1 cellular context compared by ENCODE assay signal in the genomic region with DNA sequence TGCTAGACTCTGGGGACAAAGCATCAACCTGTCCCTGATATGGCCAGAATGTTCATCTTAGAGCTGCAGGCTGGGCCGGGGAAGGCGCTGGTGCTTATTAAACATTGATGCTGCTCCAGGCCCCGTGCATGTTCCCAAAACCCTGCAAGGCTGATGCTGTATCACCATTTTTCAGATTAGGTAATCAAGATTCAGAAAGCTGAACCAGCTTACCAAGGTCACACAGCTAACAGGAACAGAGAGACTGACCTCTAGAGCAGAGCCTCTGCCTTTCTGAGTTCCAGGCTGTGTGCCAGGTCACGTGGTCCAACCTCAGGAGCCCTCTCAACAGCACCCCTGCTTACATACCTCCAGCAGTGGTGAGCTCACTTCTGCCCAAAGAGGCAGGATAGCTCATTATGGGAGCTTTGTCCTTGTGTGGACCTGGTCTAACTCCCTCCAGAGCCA.
TF ChIP-seq lines count a peak whose summit lies in the region.

No MANE protein-coding gene starts in this region.

TF ChIP-seq in K562, 482 proteins besides CTCF, POLR2A, EP300 and RAD21 (continued from another document):
- TF ChIP-seq MCM5 (IDR thresholded peaks at IDR 0.05; ENCODE audit: low read depth) (no peak), TBP (optimal IDR thresholded peaks at IDR 0.05; ENCODE audit: low read depth, low read length) (no peak), ZNF551 (CRISPR knock-in tag; IDR thresholded peaks at IDR 0.05) (no peak), ZFP30 (CRISPR knock-in tag; IDR thresholded peaks at IDR 0.05; ENCODE audit: borderline replicate concordance) (no peak), ESRRA (IDR thresholded peaks at IDR 0.05; ENCODE audit: borderline replicate concordance, low read depth) (peak; percentile 67), STAG1 (CRISPR knock-in tag; IDR thresholded peaks at IDR 0.05; ENCODE audit: borderline replicate concordance) (no peak), E2F3 (CRISPR knock-in tag; IDR thresholded peaks at IDR 0.05) (no peak), ZNF695 (CRISPR knock-in tag; IDR thresholded peaks at IDR 0.05) (no peak), POLR2G (IDR thresholded peaks at IDR 0.05; ENCODE audit: low read depth, low read length) (no peak), RCOR1 (IDR thresholded peaks at IDR 0.05; ENCODE audit: borderline replicate concordance in 1 of 2, low read depth in 2 of 2, low read length in 2 of 2) (0 out of 4 replicates have a peak, but pooled peaks of 1 of the 2 experiments have one; percentile 8), MTA2 (IDR thresholded peaks at IDR 0.05; ENCODE audit: low read depth) (no peak), BDP1 (IDR thresholded peaks at IDR 0.05; ENCODE audit: insufficient read depth, insufficient read length) (no peak), ZNF445 (CRISPR knock-in tag; IDR thresholded peaks at IDR 0.05; ENCODE audit: low read depth) (no peak), ZZZ3 (IDR thresholded peaks at IDR 0.05) (no peak), RFX7 (CRISPR knock-in tag; IDR thresholded peaks at IDR 0.05) (no peak), HLTF (IDR thresholded peaks at IDR 0.05) (no peak), KLF13 (tag; IDR thresholded peaks at IDR 0.05; ENCODE audit: borderline replicate concordance, low read depth) (no peak), TAF15 (IDR thresholded peaks at IDR 0.05; ENCODE audit: low read depth, low read length) (no peak), NRF1 (conservative IDR thresholded peaks at IDR 0.05 in 1 of 2, IDR thresholded peaks at IDR 0.05 in 1 of 2) (no peak), ZNF431 (CRISPR knock-in tag; IDR thresholded peaks at IDR 0.05) (no peak), RBM22 (IDR thresholded peaks at IDR 0.05; ENCODE audit: low read depth, low read length, poor library complexity, severe bottlenecking) (no peak), KDM2B (CRISPR knock-in tag; IDR thresholded peaks at IDR 0.05) (no peak), MCM7 (IDR thresholded peaks at IDR 0.05) (no peak), BHLHE40 (IDR thresholded peaks at IDR 0.05; ENCODE audit: low read length) (no peak), PPARD (CRISPR knock-in tag; IDR thresholded peaks at IDR 0.05) (no peak), ZNF23 (CRISPR knock-in tag; IDR thresholded peaks at IDR 0.05) (no peak), SMARCC2 (IDR thresholded peaks at IDR 0.05; ENCODE audit: low read depth) (no peak), DDX20 (tag; IDR thresholded peaks at IDR 0.05; ENCODE audit: low read depth) (no peak), SRF (CRISPR knock-in tag; IDR thresholded peaks at IDR 0.05) (no peak), HMG20A (CRISPR knock-in tag; conservative IDR thresholded peaks at IDR 0.05) (no peak), ZNF140 (CRISPR knock-in tag; IDR thresholded peaks at IDR 0.05) (no peak), SRSF1 (IDR thresholded peaks at IDR 0.05; ENCODE audit: low read depth, low read length) (no peak), ERF (CRISPR knock-in tag; IDR thresholded peaks at IDR 0.05) (no peak), LCOR (CRISPR knock-in tag; IDR thresholded peaks at IDR 0.05) (no peak), ZFP36 (IDR thresholded peaks at IDR 0.05; ENCODE audit: low read depth, low read length, partially characterized antibody) (peak; percentile 78), RAD51 (IDR thresholded peaks at IDR 0.05; ENCODE audit: borderline replicate concordance, low read depth) (peak; percentile 92), ZNF174 (CRISPR knock-in tag; IDR thresholded peaks at IDR 0.05) (no peak), CAMTA2 (CRISPR knock-in tag; conservative IDR thresholded peaks at IDR 0.05) (no peak), COPS2 (conservative IDR thresholded peaks at IDR 0.05) (no peak), SP2 (IDR thresholded peaks at IDR 0.05; ENCODE audit: extremely low read depth, low read depth, low read length, poor library complexity, severe bottlenecking) (no peak), FOXP1 (CRISPR knock-in tag; IDR thresholded peaks at IDR 0.05) (no peak)
- TF ChIP-seq, protein P1, sequence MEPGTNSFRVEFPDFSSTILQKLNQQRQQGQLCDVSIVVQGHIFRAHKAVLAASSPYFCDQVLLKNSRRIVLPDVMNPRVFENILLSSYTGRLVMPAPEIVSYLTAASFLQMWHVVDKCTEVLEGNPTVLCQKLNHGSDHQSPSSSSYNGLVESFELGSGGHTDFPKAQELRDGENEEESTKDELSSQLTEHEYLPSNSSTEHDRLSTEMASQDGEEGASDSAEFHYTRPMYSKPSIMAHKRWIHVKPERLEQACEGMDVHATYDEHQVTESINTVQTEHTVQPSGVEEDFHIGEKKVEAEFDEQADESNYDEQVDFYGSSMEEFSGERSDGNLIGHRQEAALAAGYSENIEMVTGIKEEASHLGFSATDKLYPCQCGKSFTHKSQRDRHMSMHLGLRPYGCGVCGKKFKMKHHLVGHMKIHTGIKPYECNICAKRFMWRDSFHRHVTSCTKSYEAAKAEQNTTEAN (CRISPR knock-in tag; IDR thresholded peaks at IDR 0.05): no peak
- TF ChIP-seq, protein P2, sequence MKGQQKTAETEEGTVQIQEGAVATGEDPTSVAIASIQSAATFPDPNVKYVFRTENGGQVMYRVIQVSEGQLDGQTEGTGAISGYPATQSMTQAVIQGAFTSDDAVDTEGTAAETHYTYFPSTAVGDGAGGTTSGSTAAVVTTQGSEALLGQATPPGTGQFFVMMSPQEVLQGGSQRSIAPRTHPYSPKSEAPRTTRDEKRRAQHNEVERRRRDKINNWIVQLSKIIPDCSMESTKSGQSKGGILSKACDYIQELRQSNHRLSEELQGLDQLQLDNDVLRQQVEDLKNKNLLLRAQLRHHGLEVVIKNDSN (CRISPR knock-in tag; IDR thresholded peaks at IDR 0.05): peak; percentile 73
- TF ChIP-seq, protein P3, sequence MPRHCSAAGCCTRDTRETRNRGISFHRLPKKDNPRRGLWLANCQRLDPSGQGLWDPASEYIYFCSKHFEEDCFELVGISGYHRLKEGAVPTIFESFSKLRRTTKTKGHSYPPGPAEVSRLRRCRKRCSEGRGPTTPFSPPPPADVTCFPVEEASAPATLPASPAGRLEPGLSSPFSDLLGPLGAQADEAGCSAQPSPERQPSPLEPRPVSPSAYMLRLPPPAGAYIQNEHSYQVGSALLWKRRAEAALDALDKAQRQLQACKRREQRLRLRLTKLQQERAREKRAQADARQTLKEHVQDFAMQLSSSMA (CRISPR knock-in tag; IDR thresholded peaks at IDR 0.05): no peak
- TF ChIP-seq, protein P4, sequence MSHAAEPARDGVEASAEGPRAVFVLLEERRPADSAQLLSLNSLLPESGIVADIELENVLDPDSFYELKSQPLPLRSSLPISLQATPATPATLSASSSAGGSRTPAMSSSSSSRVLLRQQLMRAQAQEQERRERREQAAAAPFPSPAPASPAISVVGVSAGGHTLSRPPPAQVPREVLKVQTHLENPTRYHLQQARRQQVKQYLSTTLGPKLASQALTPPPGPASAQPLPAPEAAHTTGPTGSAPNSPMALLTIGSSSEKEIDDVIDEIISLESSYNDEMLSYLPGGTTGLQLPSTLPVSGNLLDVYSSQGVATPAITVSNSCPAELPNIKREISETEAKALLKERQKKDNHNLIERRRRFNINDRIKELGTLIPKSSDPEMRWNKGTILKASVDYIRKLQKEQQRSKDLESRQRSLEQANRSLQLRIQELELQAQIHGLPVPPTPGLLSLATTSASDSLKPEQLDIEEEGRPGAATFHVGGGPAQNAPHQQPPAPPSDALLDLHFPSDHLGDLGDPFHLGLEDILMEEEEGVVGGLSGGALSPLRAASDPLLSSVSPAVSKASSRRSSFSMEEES (CRISPR knock-in tag; IDR thresholded peaks at IDR 0.05): peak; percentile 87
- TF ChIP-seq, protein P5, sequence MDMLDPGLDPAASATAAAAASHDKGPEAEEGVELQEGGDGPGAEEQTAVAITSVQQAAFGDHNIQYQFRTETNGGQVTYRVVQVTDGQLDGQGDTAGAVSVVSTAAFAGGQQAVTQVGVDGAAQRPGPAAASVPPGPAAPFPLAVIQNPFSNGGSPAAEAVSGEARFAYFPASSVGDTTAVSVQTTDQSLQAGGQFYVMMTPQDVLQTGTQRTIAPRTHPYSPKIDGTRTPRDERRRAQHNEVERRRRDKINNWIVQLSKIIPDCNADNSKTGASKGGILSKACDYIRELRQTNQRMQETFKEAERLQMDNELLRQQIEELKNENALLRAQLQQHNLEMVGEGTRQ (CRISPR knock-in tag; IDR thresholded peaks at IDR 0.05): peak; percentile 76
- TF ChIP-seq, protein P6, sequence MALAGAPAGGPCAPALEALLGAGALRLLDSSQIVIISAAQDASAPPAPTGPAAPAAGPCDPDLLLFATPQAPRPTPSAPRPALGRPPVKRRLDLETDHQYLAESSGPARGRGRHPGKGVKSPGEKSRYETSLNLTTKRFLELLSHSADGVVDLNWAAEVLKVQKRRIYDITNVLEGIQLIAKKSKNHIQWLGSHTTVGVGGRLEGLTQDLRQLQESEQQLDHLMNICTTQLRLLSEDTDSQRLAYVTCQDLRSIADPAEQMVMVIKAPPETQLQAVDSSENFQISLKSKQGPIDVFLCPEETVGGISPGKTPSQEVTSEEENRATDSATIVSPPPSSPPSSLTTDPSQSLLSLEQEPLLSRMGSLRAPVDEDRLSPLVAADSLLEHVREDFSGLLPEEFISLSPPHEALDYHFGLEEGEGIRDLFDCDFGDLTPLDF (CRISPR knock-in tag; IDR thresholded peaks at IDR 0.05): no peak
- TF ChIP-seq, protein P7, sequence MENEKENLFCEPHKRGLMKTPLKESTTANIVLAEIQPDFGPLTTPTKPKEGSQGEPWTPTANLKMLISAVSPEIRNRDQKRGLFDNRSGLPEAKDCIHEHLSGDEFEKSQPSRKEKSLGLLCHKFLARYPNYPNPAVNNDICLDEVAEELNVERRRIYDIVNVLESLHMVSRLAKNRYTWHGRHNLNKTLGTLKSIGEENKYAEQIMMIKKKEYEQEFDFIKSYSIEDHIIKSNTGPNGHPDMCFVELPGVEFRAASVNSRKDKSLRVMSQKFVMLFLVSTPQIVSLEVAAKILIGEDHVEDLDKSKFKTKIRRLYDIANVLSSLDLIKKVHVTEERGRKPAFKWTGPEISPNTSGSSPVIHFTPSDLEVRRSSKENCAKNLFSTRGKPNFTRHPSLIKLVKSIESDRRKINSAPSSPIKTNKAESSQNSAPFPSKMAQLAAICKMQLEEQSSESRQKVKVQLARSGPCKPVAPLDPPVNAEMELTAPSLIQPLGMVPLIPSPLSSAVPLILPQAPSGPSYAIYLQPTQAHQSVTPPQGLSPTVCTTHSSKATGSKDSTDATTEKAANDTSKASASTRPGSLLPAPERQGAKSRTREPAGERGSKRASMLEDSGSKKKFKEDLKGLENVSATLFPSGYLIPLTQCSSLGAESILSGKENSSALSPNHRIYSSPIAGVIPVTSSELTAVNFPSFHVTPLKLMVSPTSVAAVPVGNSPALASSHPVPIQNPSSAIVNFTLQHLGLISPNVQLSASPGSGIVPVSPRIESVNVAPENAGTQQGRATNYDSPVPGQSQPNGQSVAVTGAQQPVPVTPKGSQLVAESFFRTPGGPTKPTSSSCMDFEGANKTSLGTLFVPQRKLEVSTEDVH (IDR thresholded peaks at IDR 0.05; ENCODE audit: low read depth, partially characterized antibody): no peak
- TF ChIP-seq, protein P8, sequence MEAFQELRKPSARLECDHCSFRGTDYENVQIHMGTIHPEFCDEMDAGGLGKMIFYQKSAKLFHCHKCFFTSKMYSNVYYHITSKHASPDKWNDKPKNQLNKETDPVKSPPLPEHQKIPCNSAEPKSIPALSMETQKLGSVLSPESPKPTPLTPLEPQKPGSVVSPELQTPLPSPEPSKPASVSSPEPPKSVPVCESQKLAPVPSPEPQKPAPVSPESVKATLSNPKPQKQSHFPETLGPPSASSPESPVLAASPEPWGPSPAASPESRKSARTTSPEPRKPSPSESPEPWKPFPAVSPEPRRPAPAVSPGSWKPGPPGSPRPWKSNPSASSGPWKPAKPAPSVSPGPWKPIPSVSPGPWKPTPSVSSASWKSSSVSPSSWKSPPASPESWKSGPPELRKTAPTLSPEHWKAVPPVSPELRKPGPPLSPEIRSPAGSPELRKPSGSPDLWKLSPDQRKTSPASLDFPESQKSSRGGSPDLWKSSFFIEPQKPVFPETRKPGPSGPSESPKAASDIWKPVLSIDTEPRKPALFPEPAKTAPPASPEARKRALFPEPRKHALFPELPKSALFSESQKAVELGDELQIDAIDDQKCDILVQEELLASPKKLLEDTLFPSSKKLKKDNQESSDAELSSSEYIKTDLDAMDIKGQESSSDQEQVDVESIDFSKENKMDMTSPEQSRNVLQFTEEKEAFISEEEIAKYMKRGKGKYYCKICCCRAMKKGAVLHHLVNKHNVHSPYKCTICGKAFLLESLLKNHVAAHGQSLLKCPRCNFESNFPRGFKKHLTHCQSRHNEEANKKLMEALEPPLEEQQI (IDR thresholded peaks at IDR 0.05): no peak
- TF ChIP-seq, protein P9, sequence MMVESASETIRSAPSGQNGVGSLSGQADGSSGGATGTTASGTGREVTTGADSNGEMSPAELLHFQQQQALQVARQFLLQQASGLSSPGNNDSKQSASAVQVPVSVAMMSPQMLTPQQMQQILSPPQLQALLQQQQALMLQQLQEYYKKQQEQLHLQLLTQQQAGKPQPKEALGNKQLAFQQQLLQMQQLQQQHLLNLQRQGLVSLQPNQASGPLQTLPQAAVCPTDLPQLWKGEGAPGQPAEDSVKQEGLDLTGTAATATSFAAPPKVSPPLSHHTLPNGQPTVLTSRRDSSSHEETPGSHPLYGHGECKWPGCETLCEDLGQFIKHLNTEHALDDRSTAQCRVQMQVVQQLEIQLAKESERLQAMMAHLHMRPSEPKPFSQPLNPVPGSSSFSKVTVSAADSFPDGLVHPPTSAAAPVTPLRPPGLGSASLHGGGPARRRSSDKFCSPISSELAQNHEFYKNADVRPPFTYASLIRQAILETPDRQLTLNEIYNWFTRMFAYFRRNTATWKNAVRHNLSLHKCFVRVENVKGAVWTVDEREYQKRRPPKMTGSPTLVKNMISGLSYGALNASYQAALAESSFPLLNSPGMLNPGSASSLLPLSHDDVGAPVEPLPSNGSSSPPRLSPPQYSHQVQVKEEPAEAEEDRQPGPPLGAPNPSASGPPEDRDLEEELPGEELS (CRISPR knock-in tag; IDR thresholded peaks at IDR 0.05; ENCODE audit: borderline replicate concordance): no peak
- TF ChIP-seq, protein P10, sequence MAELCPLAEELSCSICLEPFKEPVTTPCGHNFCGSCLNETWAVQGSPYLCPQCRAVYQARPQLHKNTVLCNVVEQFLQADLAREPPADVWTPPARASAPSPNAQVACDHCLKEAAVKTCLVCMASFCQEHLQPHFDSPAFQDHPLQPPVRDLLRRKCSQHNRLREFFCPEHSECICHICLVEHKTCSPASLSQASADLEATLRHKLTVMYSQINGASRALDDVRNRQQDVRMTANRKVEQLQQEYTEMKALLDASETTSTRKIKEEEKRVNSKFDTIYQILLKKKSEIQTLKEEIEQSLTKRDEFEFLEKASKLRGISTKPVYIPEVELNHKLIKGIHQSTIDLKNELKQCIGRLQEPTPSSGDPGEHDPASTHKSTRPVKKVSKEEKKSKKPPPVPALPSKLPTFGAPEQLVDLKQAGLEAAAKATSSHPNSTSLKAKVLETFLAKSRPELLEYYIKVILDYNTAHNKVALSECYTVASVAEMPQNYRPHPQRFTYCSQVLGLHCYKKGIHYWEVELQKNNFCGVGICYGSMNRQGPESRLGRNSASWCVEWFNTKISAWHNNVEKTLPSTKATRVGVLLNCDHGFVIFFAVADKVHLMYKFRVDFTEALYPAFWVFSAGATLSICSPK (IDR thresholded peaks at IDR 0.05; ENCODE audit: borderline replicate concordance): no peak
